Comparison of ENCODE assay signal across 21 cellular contexts in the genomic region with DNA sequence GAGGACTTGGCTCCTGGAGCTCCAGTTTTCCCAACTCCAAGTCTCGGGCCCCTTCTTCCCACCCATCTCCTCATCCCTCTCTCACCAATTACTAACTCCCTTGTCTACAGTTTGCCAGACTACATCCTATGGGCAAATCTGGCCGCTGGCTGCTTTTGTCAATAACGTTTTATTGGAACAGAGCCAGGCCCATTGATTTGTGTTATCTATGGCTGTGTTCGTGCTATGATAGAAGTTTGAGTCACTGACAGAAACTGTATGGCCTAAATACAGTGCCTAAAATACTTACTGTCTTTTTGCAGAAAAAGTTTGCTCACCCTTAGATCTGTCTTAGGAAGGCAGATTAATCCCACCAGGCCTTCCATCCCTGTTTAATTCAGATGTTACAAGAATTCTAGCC.
DNase-seq lines count a peak whose midpoint lies in the region; ATAC-seq, FAIRE-seq and TF ChIP-seq lines count a peak whose summit lies in the region.
"Had no signal": no experiment of that assay in that cellular context is flagged by ENCODE, and none has a peak within 500 bp of the region (broad histone marks: within the 10 kb centered on the region; RNA-seq: fewer than 3 reads in every experiment).

No MANE protein-coding gene starts in this region.

- H3K4me1 ChIP-seq in K562 (replicated peaks in 1 of 2; ENCODE audit: control insufficient read depth in 2 of 2, insufficient read depth in 2 of 2, low read length in 2 of 2) = peaks cover 10 to 38% of the 10 kb centered on the region in 2 experiments

- H3K79me2 ChIP-seq in K562 (ENCODE audit: control insufficient read depth, insufficient read depth, low read length) = peaks cover 97% of the 10 kb centered on the region

- TF ChIP-seq RAD21 in K562 (CRISPR knock-in tag; conservative IDR thresholded peaks at IDR 0.05 in 1 of 2, IDR thresholded peaks at IDR 0.05 in 1 of 2) = no peak

- peaks cover 82% of the 10 kb centered on the region for H3K4me1 Mint-ChIP-seq in activated T-cell treated with anti-CD3 and anti-CD28 coated beads, Interleukin-2, amount 50 U/mL, for 72 hours (ENCODE audit: low read depth)
- H3K4me1 Mint-ChIP-seq in stimulated activated naive CD8-positive, alpha-beta T cell treated with anti-CD3 and anti-CD28 coated beads, Interleukin-15, amount 100 ng/mL, for 72 hours = peaks cover 85% of the 10 kb centered on the region

- H3K9me3 ChIP-seq in K562 (replicated peaks; ENCODE audit: control insufficient read depth, insufficient read depth, low read depth, low read length) = no peaks in the 10 kb centered on the region
- H3K9me3 ChIP-seq: adrenal gland, Caco-2, MG63, upper lobe of right lung had no signal

- WGBS in K562 (ENCODE audit: insufficient coverage, low coverage, missing lambda C conversion rate) = 25% methylated on average over 3 of the region's 4 CpGs

- BruUV-seq in K562 (replicated peaks; lab: Mats Ljungman, UMichigan) = no TSS peak

- no peak overlapping the region for H3K4me2 ChIP-seq in K562 (ENCODE audit: insufficient read depth, low read length)

- H3K27ac ChIP-seq in K562 (ENCODE audit: extremely low read depth, low read depth, low read length) = no peak overlapping the region
- H3K27ac ChIP-seq: adrenal gland, GM23248, upper lobe of right lung had no signal

- in situ Hi-C loops in K562 (cut with MboI) = no loop called here

- H3K4me3 Mint-ChIP-seq in activated T-cell treated with anti-CD3 and anti-CD28 coated beads, Interleukin-2, amount 50 U/mL, for 72 hours = peak overlapping the region; percentile 2 to 21
- peak overlapping the region; percentile 44 to 65 for H3K4me3 Mint-ChIP-seq in stimulated activated naive CD8-positive, alpha-beta T cell treated with anti-CD3 and anti-CD28 coated beads, Interleukin-15, amount 100 ng/mL, for 72 hours

- no peak overlapping the region for H3K4me3 ChIP-seq in K562
- H3K4me3 ChIP-seq: adrenal gland, GM23248, MG63, upper lobe of right lung had no signal

- CTCF ChIA-PET in K562 (lab: Yijun Ruan, JAX; ENCODE audit: low intra/inter-chr PET ratio) = no interaction called here

- peak in 1 of 2 donors; percentile 28 for ATAC-seq in activated T-cell treated with anti-CD3 and anti-CD28 coated beads, Interleukin-2, amount 50 U/mL, for 72 hours (replicated peaks in 1 of 2)
- ATAC-seq in K562 = no peak
- ATAC-seq in stimulated activated naive CD8-positive, alpha-beta T cell treated with anti-CD3 and anti-CD28 coated beads, Interleukin-15, amount 100 ng/mL, for 72 hours = no peak
- no peak for ATAC-seq in GM21515 (IDR thresholded peaks at IDR 0.05; ENCODE audit: unreplicated experiment)
- no peak for ATAC-seq in HG03097 (IDR thresholded peaks at IDR 0.05; ENCODE audit: low FRiP score, unreplicated experiment)

- intact Hi-C loops in K562 (cut with micrococcal nuclease) = no loop called here

- no peak for TF ChIP-seq CTCF in K562 (IDR thresholded peaks at IDR 0.05 in 2 of 3, conservative IDR thresholded peaks at IDR 0.05 in 1 of 3; ENCODE audit: insufficient read depth in 2 of 3, low read depth in 1 of 3, low read length in 3 of 3)

- no peaks in the 10 kb centered on the region; the same call in 2 of the 3 replicates for H3K36me3 ChIP-seq in K562 (ENCODE audit: control insufficient read depth, insufficient read depth, low read length)
- H3K36me3 ChIP-seq: adrenal gland, MG63, upper lobe of right lung had no signal

- H3K27me3 Mint-ChIP-seq in activated T-cell treated with anti-CD3 and anti-CD28 coated beads, Interleukin-2, amount 50 U/mL, for 72 hours (ENCODE audit: low read depth) = no peaks in the 10 kb centered on the region
- H3K27me3 Mint-ChIP-seq in stimulated activated naive CD8-positive, alpha-beta T cell treated with anti-CD3 and anti-CD28 coated beads, Interleukin-15, amount 100 ng/mL, for 72 hours = no peaks in the 10 kb centered on the region

- H3K9me1 ChIP-seq in K562 (ENCODE audit: control insufficient read depth, insufficient read depth, low read length) = peaks cover 7% of the 10 kb centered on the region

- peak overlapping the region; percentile 23 for H3K27ac Mint-ChIP-seq in activated T-cell treated with anti-CD3 and anti-CD28 coated beads, Interleukin-2, amount 50 U/mL, for 72 hours
- peak overlapping the region; percentile 67 to 71 for H3K27ac Mint-ChIP-seq in stimulated activated naive CD8-positive, alpha-beta T cell treated with anti-CD3 and anti-CD28 coated beads, Interleukin-15, amount 100 ng/mL, for 72 hours

- no peak for TF ChIP-seq EP300 in K562 (IDR thresholded peaks at IDR 0.05; ENCODE audit: low read length)

- no peak for DNase-seq in activated T-cell treated with anti-CD3 and anti-CD28 coated beads, Interleukin-2, amount 50 U/mL, for 72 hours
- no peak for DNase-seq in activated T-cell treated with anti-CD3 and anti-CD28 coated beads, Interleukin-2, amount 50 U/mL, for 1 hour
- DNase-seq in NCI-H345 (lab: John Stamatoyannopoulos, UW) = peak; percentile 48
- no peak for DNase-seq in K562 (ENCODE audit: extremely low read depth in 1 of 4, low spot score in 3 of 4)
- DNase-seq in stimulated activated naive CD8-positive, alpha-beta T cell treated with anti-CD3 and anti-CD28 coated beads, Interleukin-15, amount 100 ng/mL, for 72 hours = no peak
- DNase-seq in pons (ENCODE audit: low spot score) = no peak
- DNase-seq: adrenal gland; Caco-2; dermis blood vessel endothelial cell; GM23248; MG63; NCI-H1930; NCI-H510A; retina; SIG-M5; stimulated activated naive CD4-positive, alpha-beta T cell; upper lobe of right lung had no signal

- TF ChIP-seq POLR2A in K562 (conservative IDR thresholded peaks at IDR 0.05) = no peak

- no peak overlapping the region for H3K9ac ChIP-seq in K562 (ENCODE audit: insufficient read depth in 1 of 2, low read depth in 2 of 2, low read length in 2 of 2)
- H3K9ac ChIP-seq: GM23248 had no signal

- no peak overlapping the region for H2AFZ ChIP-seq in K562 (ENCODE audit: low read depth, low read length)
- H2AFZ ChIP-seq: GM23248 had no signal

- no peaks in the 10 kb centered on the region for H3K27me3 ChIP-seq in K562 (ENCODE audit: control insufficient read depth in 2 of 2, insufficient read depth in 2 of 2, low read length in 2 of 2)
- H3K27me3 ChIP-seq: adrenal gland, MG63, upper lobe of right lung had no signal

- H4K20me1 ChIP-seq in K562 (replicated peaks; ENCODE audit: control insufficient read depth, insufficient read depth, low read length) = peaks cover 11% of the 10 kb centered on the region; the same call in 1 of the 2 replicates

- POLR2A ChIA-PET in K562 (lab: Yijun Ruan, JAX) = interaction anchor here (0.6 to 2.5 kb wide), 3 partner anchors 11 to 850 kb away, joined by 3 to 20 read pairs (median 4); no protein-coding TSS in a partner anchor

- H3K36me3 Mint-ChIP-seq in activated T-cell treated with anti-CD3 and anti-CD28 coated beads, Interleukin-2, amount 50 U/mL, for 72 hours (ENCODE audit: insufficient read depth in 2 of 2) = peaks cover 0 to 5% of the 10 kb centered on the region in 2 donors

- FAIRE-seq in K562 (lab: Jason Lieb, UNC) = no peak
- FAIRE-seq: bronchial epithelial cell, GM18507 had no signal

- no peaks in the 10 kb centered on the region for H3K9me3 Mint-ChIP-seq in activated T-cell treated with anti-CD3 and anti-CD28 coated beads, Interleukin-2, amount 50 U/mL, for 72 hours
- no peaks in the 10 kb centered on the region for H3K9me3 Mint-ChIP-seq in stimulated activated naive CD8-positive, alpha-beta T cell treated with anti-CD3 and anti-CD28 coated beads, Interleukin-15, amount 100 ng/mL, for 72 hours

TF ChIP-seq in K562, 482 proteins besides CTCF, POLR2A, EP300 and RAD21:
- TF ChIP-seq ZFX (CRISPR knock-in tag; IDR thresholded peaks at IDR 0.05) = no peak
- TF ChIP-seq NFIC (IDR thresholded peaks at IDR 0.05) = peak; percentile 75
TF ChIP-seq in K562: peak in this region for 1.
